In genomic region chr2:149743842-149744468, GRCh38 we compare ENCODE assay signal across 13 cellular contexts.
DNase-seq lines count a peak whose midpoint lies in the region; TF ChIP-seq lines count a peak whose summit lies in the region.
"Had no signal": no experiment of that assay in that cellular context is flagged by ENCODE, and none has a peak within 500 bp of the region (broad histone marks: within the 10 kb centered on the region; RNA-seq: fewer than 3 reads in every experiment).

No MANE protein-coding gene starts in this region.

- H3K36me3 ChIP-seq in ovary = no peaks in the 10 kb centered on the region

- intact Hi-C loops in ovary (cut with DNase I) = no loop called here

- 65 to 72% (median 68%) methylated on average over 6 of the region's 6 CpGs for WGBS in ovary, 3 donors

- no peaks in the 10 kb centered on the region for H3K27me3 ChIP-seq in ovary

- TF ChIP-seq POLR2A in ovary (IDR thresholded peaks at IDR 0.05) = no peak

- DNase-seq in Daoy (ENCODE audit: low read depth) (peak; percentile 80), NCI-H524 treated with DMSO at 0.1 percent for 48 hours (lab: John Stamatoyannopoulos, UW) (peak; percentile 26), choroid plexus epithelial cell (ENCODE audit: low read depth) (peak; percentile 80), non-pigmented ciliary epithelial cell (ENCODE audit: low read depth) (peak; percentile 87), cortex of kidney (lab: John Stamatoyannopoulos, UW) (no peak), NCI-H748 treated with DMSO at 0.1 percent for 48 hours (lab: John Stamatoyannopoulos, UW) (no peak), ovary (no peak), NCI-H1417 treated with DMSO at 0.1 percent for 48 hours (lab: John Stamatoyannopoulos, UW) (no peak)
- DNase-seq: activated CD4-positive, alpha-beta T cell treated with anti-CD3 and anti-CD28 coated beads, Interleukin-2, amount 10 ng/mL, durations not matched to agents 7 days and 5 days; effector memory CD8-positive, alpha-beta T cell; NCI-H1105; NK-92 treated with Interleukin-12 subunit alpha and Interleukin-12 subunit beta, amount 100 ng/mL, for 24 hours; T-helper 1 cell had no signal

- TF ChIP-seq CTCF in choroid plexus epithelial cell (conservative IDR thresholded peaks at IDR 0.05; ENCODE audit: low read depth, low read length) = no peak
- no peak for TF ChIP-seq CTCF in ovary (IDR thresholded peaks at IDR 0.05)

- no peaks in the 10 kb centered on the region for H3K9me3 ChIP-seq in ovary

- no peaks in the 10 kb centered on the region for H3K4me1 ChIP-seq in ovary (ENCODE audit: insufficient read depth)

- H3K4me3 ChIP-seq in choroid plexus epithelial cell (ENCODE audit: low read depth, low read length) = no peak overlapping the region
- no peak overlapping the region for H3K4me3 ChIP-seq in ovary

- TF ChIP-seq EP300 in ovary (IDR thresholded peaks at IDR 0.05) = no peak

- H3K27ac ChIP-seq in ovary = no peak overlapping the region

Comparison
In these comparisons a context has a peak if more than half of its experiments do, and no peak if none do; other contexts are left out.
1. DNase-seq: peak in Daoy (single experiment), NCI-H524 treated with DMSO at 0.1 percent for 48 hours (single experiment), choroid plexus epithelial cell (single experiment) and non-pigmented ciliary epithelial cell (single experiment); none in cortex of kidney (single experiment), NCI-H748 treated with DMSO at 0.1 percent for 48 hours (single experiment), ovary (0 of 5) and NCI-H1417 treated with DMSO at 0.1 percent for 48 hours (single experiment).